In genomic region chr1:115764541-115764940, GRCh38 we compare ENCODE assay signal across 9 cellular contexts. TPM values are rescaled to one million over a fixed set of nuclear protein-coding genes. Genes with fewer than 3 reads are reported as not detected.
DNase-seq lines count a peak whose midpoint lies in the region; ATAC-seq and TF ChIP-seq lines count a peak whose summit lies in the region.
"Had no signal": no experiment of that assay in that cellular context is flagged by ENCODE, and none has a peak within 500 bp of the region (broad histone marks: within the 10 kb centered on the region; RNA-seq: fewer than 3 reads in every experiment).

No MANE protein-coding gene starts in this region.

- in situ Hi-C loops in Panc1 (cut with HindIII; ENCODE audit: low pct_unique_long_range_greater_than_20kb, low sequenced_read_pairs): no loop called here

- TF ChIP-seq CTCF in Panc1 (IDR thresholded peaks at IDR 0.05): peak; percentile 27
- TF ChIP-seq CTCF in foreskin fibroblast (IDR thresholded peaks at IDR 0.05; ENCODE audit: low read depth, low read length): peak; percentile 40
- TF ChIP-seq CTCF in thyroid gland (IDR thresholded peaks at IDR 0.05): peak in 4 of 6 experiments; percentile 56 to 74 (median 66)

- peak; percentile 33 to 60 for DNase-seq in NCI-H524 (lab: John Stamatoyannopoulos, UW)
- DNase-seq in NCI-H524 treated with DMSO at 0.1 percent for 48 hours (lab: John Stamatoyannopoulos, UW): no peak
- no peak for DNase-seq in Panc1 (ENCODE audit: low read depth, low spot score)
- peak; percentile 17 to 73 for DNase-seq in foreskin fibroblast
- DNase-seq in thyroid gland: peak; percentile 41 to 55
- DNase-seq in posterior cingulate gyrus: no peak
- DNase-seq in NCI-H345 (lab: John Stamatoyannopoulos, UW): no peak

- H3K27me3 ChIP-seq in Panc1 (ENCODE audit: control insufficient read depth, insufficient read depth, low read length): no peaks in the 10 kb centered on the region
- H3K27me3 ChIP-seq in thyroid gland: no peaks in the 10 kb centered on the region

- H3K9me3 ChIP-seq in Panc1 (ENCODE audit: control insufficient read depth, insufficient read depth, low read depth, low read length) (no peaks in the 10 kb centered on the region), thyroid gland (no peaks in the 10 kb centered on the region)

- H3K4me3 ChIP-seq in Panc1 (ENCODE audit: low read depth in 2 of 2, low read length in 2 of 2) (no peak overlapping the region), foreskin fibroblast (ENCODE audit: low read depth in 1 of 2, low read length in 2 of 2) (no peak overlapping the region), thyroid gland (replicated peaks in 1 of 3) (no peak overlapping the region)

- no peak for ATAC-seq in Panc1
- no peak for ATAC-seq in HG03457 (IDR thresholded peaks at IDR 0.05; ENCODE audit: unreplicated experiment)

- no TSS peak for BruUV-seq in Panc1 (replicated peaks; lab: Mats Ljungman, UMichigan)

- TF ChIP-seq POLR2A in thyroid gland (IDR thresholded peaks at IDR 0.05): no peak

- no peaks in the 10 kb centered on the region for H3K36me3 ChIP-seq in Panc1 (ENCODE audit: control insufficient read depth, insufficient read depth, low read length)
- H3K36me3 ChIP-seq in thyroid gland: no peaks in the 10 kb centered on the region

- H3K27ac ChIP-seq in Panc1 (ENCODE audit: low read length): no peak overlapping the region
- H3K27ac ChIP-seq in thyroid gland: peak overlapping the region in 2 of 3 donors; percentile 11 to 35

- intact Hi-C loops in Panc1 (cut with micrococcal nuclease; ENCODE audit: unreplicated experiment) (loop anchor here (2.0 kb wide), 1 partner anchor 156 kb away; no protein-coding TSS in a partner anchor), thyroid gland (cut with DNase I) (loop anchor here (10.0 kb wide), 2 partner anchors 150 to 630 kb away; no protein-coding TSS in a partner anchor), posterior cingulate gyrus (cut with DNase I) (no loop called here)

- POLR2A ChIA-PET in Panc1 (lab: Charles Lee): no interaction called here

- H3K4me1 ChIP-seq in Panc1 (ENCODE audit: control insufficient read depth, insufficient read depth, low read length) (no peaks in the 10 kb centered on the region), thyroid gland (peaks cover 12 to 19% of the 10 kb centered on the region in 2 donors)

- 4 to 6% methylated on average over 1 of the region's 1 CpG for WGBS in thyroid gland, 2 donors

- CTCF ChIA-PET in Panc1 (lab: Charles Lee): interaction anchor here (0.6 to 2.2 kb wide), 2 partner anchors 156 to 240 kb away, joined by 3 to 20 read pairs; no protein-coding TSS in a partner anchor

RNA-seq across cellular contexts. Expression of gene CASQ2, which starts 4.0 kb away (rescaled TPM):
- total RNA-seq in Panc1 (2021; ENCODE audit: unreplicated experiment): not detected
- not detected for polyA plus RNA-seq in Panc1 (2012; ENCODE audit: insufficient read length)
- total RNA-seq in thyroid gland: 1 to 10 TPM; 1.1 to 3.9 (median 1.5) TPM
- total RNA-seq: glomerular endothelial cell had no signal

Comparison
In these comparisons a context has a peak if more than half of its experiments do, and no peak if none do; other contexts are left out.
1. DNase-seq: peak in NCI-H524 (2 of 2), foreskin fibroblast (2 of 2) and thyroid gland (2 of 2); none in NCI-H524 treated with DMSO at 0.1 percent for 48 hours (single experiment), Panc1 (single experiment), posterior cingulate gyrus (0 of 10) and NCI-H345 (single experiment).
2. Peak in every context shown above with its lines, with median percentiles within 50 percentile points of each other: CTCF ChIP-seq.